ENCODE assay signal across 19 cellular contexts in genomic region chr4:123876122-123876521, GRCh38.
DNase-seq lines count a peak whose midpoint lies in the region; ATAC-seq, FAIRE-seq and TF ChIP-seq lines count a peak whose summit lies in the region.
"Had no signal": no experiment of that assay in that cellular context is flagged by ENCODE, and none has a peak within 500 bp of the region (broad histone marks: within the 10 kb centered on the region; RNA-seq: fewer than 3 reads in every experiment).

No MANE protein-coding gene starts in this region.

- no peak for TF ChIP-seq EP300 in H1 (IDR thresholded peaks at IDR 0.05; ENCODE audit: borderline replicate concordance in 1 of 2, low read depth in 2 of 2, low read length in 2 of 2)

- no peaks in the 10 kb centered on the region for H3K79me2 ChIP-seq in GM23338 (replicated peaks; ENCODE audit: insufficient read depth)
- H3K79me2 ChIP-seq in H1 (ENCODE audit: control insufficient read depth in 1 of 2, insufficient read depth in 2 of 2, low read length in 2 of 2) = no peaks in the 10 kb centered on the region

- H3K27me3 Mint-ChIP-seq in GM23338 (ENCODE audit: insufficient read depth, low read depth, poor library complexity) (no peaks in the 10 kb centered on the region), nephron (ENCODE audit: low read depth) (peaks cover 4% of the 10 kb centered on the region)

- no peak overlapping the region for H2BK5ac ChIP-seq in H1 (ENCODE audit: low read depth, low read length)

- no peak for ATAC-seq in GM23338
- ATAC-seq: PC-3 had no signal

- no peak for TF ChIP-seq POLR2A in H1 (IDR thresholded peaks at IDR 0.05; ENCODE audit: control extremely low read depth in 1 of 2, low read depth in 2 of 2, low read length in 2 of 2)

- H3K36me3 Mint-ChIP-seq in GM23338 (ENCODE audit: low read depth) (peaks cover 10% of the 10 kb centered on the region; the same call in 1 of the 3 replicates), nephron (ENCODE audit: low read depth) (peaks cover 21% of the 10 kb centered on the region)
- H3K36me3 Mint-ChIP-seq: CD4-positive, CD25-positive, alpha-beta regulatory T cell had no signal

- H3K79me1 ChIP-seq in H1 (ENCODE audit: low read depth, low read length) = no peaks in the 10 kb centered on the region

- H3K9me2 ChIP-seq in GM23338 (ENCODE audit: insufficient read depth) = no peaks in the 10 kb centered on the region

- H3K4me1 ChIP-seq in GM23338 (ENCODE audit: insufficient read depth) = no peaks in the 10 kb centered on the region; the same call in 1 of the 2 replicates
- no peaks in the 10 kb centered on the region; a peak in 1 of 7 replicates for H3K4me1 ChIP-seq in H1 (replicated peaks in 1 of 4; ENCODE audit: control insufficient read depth in 3 of 4, insufficient read depth in 4 of 4, low read length in 3 of 4)
- H3K4me1 ChIP-seq: BE2C had no signal

- no peak overlapping the region for H3K14ac ChIP-seq in H1 (ENCODE audit: insufficient read length)

- no peak overlapping the region for H3K4ac ChIP-seq in H1 (replicated peaks; ENCODE audit: insufficient read length, low read depth, low read length)

- H3K4me3 ChIP-seq in GM23338 = no peak overlapping the region
- no peak overlapping the region for H3K4me3 ChIP-seq in H1 (ENCODE audit: extremely low read depth in 1 of 4, insufficient read depth in 2 of 4, low read depth in 3 of 4, low read length in 4 of 4)

- H3K4me2 ChIP-seq in GM23338 (no peak overlapping the region), H1 (ENCODE audit: insufficient read depth in 1 of 2, low read depth in 2 of 2, low read length in 2 of 2) (no peak overlapping the region)

- TF ChIP-seq RAD21 in H1 (IDR thresholded peaks at IDR 0.05 in 1 of 2, conservative IDR thresholded peaks at IDR 0.05 in 1 of 2; ENCODE audit: low read depth in 2 of 2, low read length in 2 of 2) = no peak

- H3K36me3 ChIP-seq in GM23338 (ENCODE audit: insufficient read depth) (no peaks in the 10 kb centered on the region), H1 (ENCODE audit: control insufficient read depth in 2 of 4, insufficient read depth in 4 of 4, low read length in 3 of 4) (no peaks in the 10 kb centered on the region)
- H3K36me3 ChIP-seq: BE2C had no signal

- H3K27me3 ChIP-seq in GM23338 (ENCODE audit: insufficient read depth) (no peaks in the 10 kb centered on the region), H1 (replicated peaks in 1 of 4; ENCODE audit: control insufficient read depth in 3 of 4, extremely low read depth in 1 of 4, insufficient read depth in 3 of 4, low read length in 3 of 4) (no peaks in the 10 kb centered on the region)
- H3K27me3 ChIP-seq: BE2C had no signal

- H3K9me3 ChIP-seq in H1 (ENCODE audit: insufficient read depth in 2 of 2, low read depth in 1 of 2, low read length in 1 of 2) = peaks cover 0 to 5% of the 10 kb centered on the region in 2 experiments; a peak in 1 of 4 replicates
- H3K9me3 ChIP-seq: BE2C had no signal

- H2BK15ac ChIP-seq in H1 (ENCODE audit: low read length) = no peak overlapping the region

- TF ChIP-seq CTCF in GM23338 (conservative IDR thresholded peaks at IDR 0.05; ENCODE audit: low read depth in 2 of 2) (no peak), H1 (IDR thresholded peaks at IDR 0.05; ENCODE audit: control extremely low read depth in 1 of 3, insufficient read depth in 1 of 3, low read depth in 1 of 3, low read length in 3 of 3) (no peak), nephron (IDR thresholded peaks at IDR 0.05; ENCODE audit: unreplicated experiment in 3 of 3) (no peak)

- no peaks in the 10 kb centered on the region for H4K20me1 ChIP-seq in GM23338 (replicated peaks; ENCODE audit: insufficient read depth)
- H4K20me1 ChIP-seq in H1 (replicated peaks in 1 of 2; ENCODE audit: control insufficient read depth in 1 of 2, insufficient read depth in 2 of 2, low read length in 2 of 2) = no peaks in the 10 kb centered on the region

- no peak overlapping the region for H4K91ac ChIP-seq in H1 (replicated peaks; ENCODE audit: insufficient read length, low read length)

- no peak overlapping the region for H3K27ac ChIP-seq in GM23338 (ENCODE audit: low read depth)
- no peak overlapping the region for H3K27ac ChIP-seq in H1 (ENCODE audit: low read depth, low read length)

- no peak overlapping the region for H2BK12ac ChIP-seq in H1 (ENCODE audit: low read depth, low read length)

- no peak overlapping the region for H3K18ac ChIP-seq in H1 (ENCODE audit: extremely low read depth, low read length)

- no peak overlapping the region for H2BK20ac ChIP-seq in H1 (ENCODE audit: low read length)

- no peak for FAIRE-seq in H1 (lab: Jason Lieb, UNC)
- FAIRE-seq: GM19239 had no signal

- H3K9ac ChIP-seq in H1 (replicated peaks in 1 of 4; ENCODE audit: extremely low read depth in 1 of 4, low read depth in 3 of 4, low read length in 3 of 4) = no peak overlapping the region

- H3K4me1 Mint-ChIP-seq in GM23338 (peaks cover 7% of the 10 kb centered on the region; the same call in 2 of the 3 replicates), nephron (peaks cover 48% of the 10 kb centered on the region)
- H3K4me1 Mint-ChIP-seq: CD4-positive, CD25-positive, alpha-beta regulatory T cell had no signal

- POLR2A ChIA-PET in H1 (lab: Charles Lee; ENCODE audit: partially characterized antibody) = no interaction called here

- H3K23me2 ChIP-seq in H1 (ENCODE audit: low read depth, low read length) = no peaks in the 10 kb centered on the region

- H2AFZ ChIP-seq in GM23338 (peak overlapping the region; percentile 5; the same call in 1 of the 2 replicates), H1 (ENCODE audit: low read length) (0 out of 2 replicates have a peak overlapping the region, but pooled peaks have one; percentile 49)

- H2AK5ac ChIP-seq in H1 (ENCODE audit: low read depth, low read length) = no peak overlapping the region

- no peak overlapping the region for H2BK120ac ChIP-seq in H1 (replicated peaks; ENCODE audit: low read depth, low read length)

- H3K27ac Mint-ChIP-seq in GM23338 = no peak overlapping the region
- peak overlapping the region; percentile 67 to 84 (median 77) for H3K27ac Mint-ChIP-seq in nephron
- H3K27ac Mint-ChIP-seq: CD4-positive, CD25-positive, alpha-beta regulatory T cell had no signal

- H4K5ac ChIP-seq in H1 (ENCODE audit: insufficient read length, low read depth, low read length) = no peak overlapping the region

- H3K4me3 Mint-ChIP-seq in GM23338 = no peak overlapping the region
- H3K4me3 Mint-ChIP-seq in nephron = peak overlapping the region in 1 of 3 experiments; percentile 26
- H3K4me3 Mint-ChIP-seq: CD4-positive, CD25-positive, alpha-beta regulatory T cell had no signal

- H3F3A ChIP-seq in GM23338 (replicated peaks; ENCODE audit: low read depth) = no peaks in the 10 kb centered on the region

- CTCF ChIA-PET in H1 (lab: Charles Lee; ENCODE audit: partially characterized antibody) = interaction anchor here (1.1 kb wide), 2 partner anchors 46 to 82 kb away, joined by 3 read pairs; no protein-coding TSS in a partner anchor

- DNase-seq in GM23338 (ENCODE audit: low spot score) (no peak), H1 (ENCODE audit: low read depth in 1 of 2, low spot score in 2 of 2) (no peak), retina (peak; percentile 16), NCI-H526 (lab: John Stamatoyannopoulos, UW) (no peak), CD1c-positive myeloid dendritic cell (ENCODE audit: extremely low spot score) (no peak), hypothalamus (lab: John Stamatoyannopoulos, UW) (no peak)
- DNase-seq: BE2C; CD4-positive, CD25-positive, alpha-beta regulatory T cell; H7; Kasumi-1; NCI-H1694 treated with DMSO at 0.1 percent for 48 hours; NCI-H2081 treated with DMSO at 0.1 percent for 48 hours; NCI-H446; NCI-H526 treated with DMSO at 0.1 percent for 48 hours; PC-3; RPMI8226; SIG-M5 had no signal

- no peak overlapping the region for H4K8ac ChIP-seq in H1 (ENCODE audit: extremely low read depth, insufficient read depth, low read length)

- H3K9me3 Mint-ChIP-seq in GM23338 = peaks cover 3% of the 10 kb centered on the region; the same call in 2 of the 3 replicates
- peaks cover 18% of the 10 kb centered on the region for H3K9me3 Mint-ChIP-seq in nephron

- H3K56ac ChIP-seq in H1 (replicated peaks; ENCODE audit: insufficient read length, low read depth, low read length) = no peak overlapping the region

- H3K23ac ChIP-seq in H1 (ENCODE audit: insufficient read length) = no peak overlapping the region

- 91% methylated on average over 4 of the region's 4 CpGs; no CpG with 5 or more reads in 1 of the 2 experiments for WGBS in H1 (ENCODE audit: extremely low coverage in 1 of 2, insufficient coverage in 1 of 2, insufficient read length in 1 of 2, insufficient replicate concordance in 2 of 2, low coverage in 1 of 2, low lambda C conversion rate in 2 of 2, missing lambda C conversion rate in 1 of 2), 2 experiments
